ENCODE assay signal across 2 cellular contexts in the genomic region with DNA sequence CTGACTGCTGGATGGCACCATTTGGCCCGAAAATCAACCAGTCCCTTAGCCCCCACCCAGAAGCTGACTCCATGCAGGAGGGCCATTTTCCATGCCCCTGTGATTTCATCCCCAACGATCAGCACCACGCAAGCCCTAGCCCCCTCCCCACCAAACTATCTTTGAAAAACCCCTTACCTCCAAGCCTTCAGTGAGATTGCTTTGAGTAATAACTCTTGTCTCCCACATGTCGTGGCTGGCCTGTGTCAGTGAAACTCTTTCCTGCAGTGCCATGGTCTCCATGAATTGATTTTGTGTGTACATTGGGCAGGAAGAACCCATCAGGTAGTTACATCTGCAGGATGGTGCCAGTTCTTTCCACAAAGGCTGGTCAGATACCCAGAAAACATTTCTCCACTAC. TPM values are rescaled to one million over a fixed set of nuclear protein-coding genes. Genes with fewer than 3 reads are reported as not detected.
"Had no signal": no experiment of that assay in that cellular context is flagged by ENCODE, and none has a peak within 500 bp of the region (broad histone marks: within the 10 kb centered on the region; RNA-seq: fewer than 3 reads in every experiment).

No MANE protein-coding gene starts in this region.

RNA-seq across cellular contexts. Expression of gene RNU1-2, which starts 2.0 kb away (rescaled TPM):
- polyA plus RNA-seq: adrenal gland, aorta had no signal
